8 cellular contexts compared by ENCODE assay signal in genomic region chr1:115829023-115829674, GRCh38. TPM values are rescaled to one million over a fixed set of nuclear protein-coding genes. Genes with fewer than 3 reads are reported as not detected.
DNase-seq lines count a peak whose midpoint lies in the region; ATAC-seq lines count a peak whose summit lies in the region.

No MANE protein-coding gene starts in this region.

- H3K4me3 ChIP-seq in ectodermal cell (ENCODE audit: insufficient read depth, low read depth, low read length) (peak overlapping the region; percentile 50), mucosa of stomach (ENCODE audit: low read length) (no peak overlapping the region)

- H3K27me3 ChIP-seq in ectodermal cell (ENCODE audit: control insufficient read depth, insufficient read depth, low read length, poor library complexity, severe bottlenecking) (peaks cover 32% of the 10 kb centered on the region), mucosa of stomach (ENCODE audit: control insufficient read depth, insufficient read depth, low read length) (peaks cover 10% of the 10 kb centered on the region)

- no peaks in the 10 kb centered on the region for H3K9me3 ChIP-seq in ectodermal cell (ENCODE audit: control insufficient read depth, low read length)
- no peaks in the 10 kb centered on the region for H3K9me3 ChIP-seq in mucosa of stomach (ENCODE audit: control insufficient read depth, low read length)

- H3K27ac ChIP-seq in ectodermal cell (ENCODE audit: insufficient read depth, low read depth, low read length, poor library complexity, severe bottlenecking) = no peak overlapping the region

- peaks cover 6% of the 10 kb centered on the region for H3K4me1 ChIP-seq in ectodermal cell (ENCODE audit: control insufficient read depth, insufficient read depth, low read length)
- peaks cover 37% of the 10 kb centered on the region for H3K4me1 ChIP-seq in mucosa of stomach (ENCODE audit: control insufficient read depth, insufficient read depth, low read length)

- no peaks in the 10 kb centered on the region for H3K36me3 ChIP-seq in ectodermal cell (ENCODE audit: control insufficient read depth, insufficient read depth, low read length)
- no peaks in the 10 kb centered on the region for H3K36me3 ChIP-seq in mucosa of stomach (ENCODE audit: control insufficient read depth, insufficient read depth, low read length)

- WGBS in ectodermal cell, 2 experiments = 80% methylated on average over 20 of the region's 20 CpGs

- ATAC-seq in HG02798 (IDR thresholded peaks at IDR 0.05; ENCODE audit: poor library complexity, unreplicated experiment) (no peak), HG03097 (IDR thresholded peaks at IDR 0.05; ENCODE audit: low FRiP score, unreplicated experiment) (no peak)

- peak; percentile 89 for DNase-seq in EH (ENCODE audit: low read depth)
- DNase-seq in NOMO-1 treated with DMSO at 0.1 percent for 48 hours (lab: John Stamatoyannopoulos, UW; ENCODE audit: unreplicated experiment) = peak; percentile 42
- DNase-seq in activated CD4-positive, alpha-beta T cell treated with anti-CD3 and anti-CD28 coated beads for 4 hours = no peak
- DNase-seq in GM19238 (ENCODE audit: insufficient read length, low spot score) = no peak

- peak overlapping the region; percentile 40 for H3K9ac ChIP-seq in mucosa of stomach (ENCODE audit: low read length)

RNA-seq across cellular contexts. Expression of gene NHLH2, which starts 11.8 kb away (rescaled TPM):
- polyA plus RNA-seq in ectodermal cell (2013, experiment 1 of 4) = 1.2 TPM
- polyA plus RNA-seq in ectodermal cell (2013, experiment 2 of 4) = 1.3 TPM
- 1.1 TPM for polyA plus RNA-seq in ectodermal cell (2013, experiment 3 of 4)
- 1.3 TPM for polyA plus RNA-seq in ectodermal cell (2013, experiment 4 of 4)

Comparison
In these comparisons a context has a peak if more than half of its experiments do, and no peak if none do; other contexts are left out.
1. DNase-seq: peak in EH (single experiment) and NOMO-1 treated with DMSO at 0.1 percent for 48 hours (single experiment); none in activated CD4-positive, alpha-beta T cell treated with anti-CD3 and anti-CD28 coated beads for 4 hours (0 of 2) and GM19238 (single experiment).